In the genomic region with DNA sequence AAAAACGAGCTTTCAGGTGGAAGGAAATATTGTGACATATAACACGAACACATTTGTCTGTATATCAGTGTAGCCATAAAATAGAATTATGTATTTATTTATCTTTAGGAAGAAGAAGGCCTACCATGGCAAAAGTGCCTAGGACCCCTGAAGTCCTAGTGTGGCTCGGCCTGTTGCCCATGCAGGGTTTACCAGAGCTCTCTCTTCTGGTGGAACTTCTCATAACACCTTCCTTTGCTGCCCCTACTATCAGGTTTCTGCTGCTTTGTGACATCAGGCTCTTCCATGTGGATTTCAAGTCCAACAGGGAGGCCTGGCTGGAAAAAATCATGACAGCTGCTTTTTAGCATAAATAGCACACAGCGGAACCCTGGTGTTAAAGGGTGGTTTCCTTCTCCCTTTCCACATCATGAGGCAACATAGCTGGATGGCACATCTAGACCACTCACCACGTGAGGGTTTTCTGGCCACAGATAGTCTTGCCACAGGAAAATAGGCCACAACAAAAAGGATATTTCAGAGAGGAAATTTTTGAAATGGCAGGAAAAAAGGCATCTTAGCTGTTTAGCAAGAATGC, we compare ENCODE assay signal across 22 cellular contexts. TPM values are rescaled to one million over a fixed set of nuclear protein-coding genes. Genes with fewer than 3 reads are reported as not detected.
DNase-seq lines count a peak whose midpoint lies in the region; ATAC-seq and TF ChIP-seq lines count a peak whose summit lies in the region.
"Had no signal": no experiment of that assay in that cellular context is flagged by ENCODE, and none has a peak within 500 bp of the region (broad histone marks: within the 10 kb centered on the region; RNA-seq: fewer than 3 reads in every experiment).

No MANE protein-coding gene starts in this region.

- intact Hi-C loops in left lung (cut with DNase I), result no loop called here

- H3K9me3 ChIP-seq in left lung, result no peaks in the 10 kb centered on the region
- H3K9me3 ChIP-seq: BE2C, breast epithelium, esophagus muscularis mucosa, spleen, thyroid gland had no signal

- ATAC-seq in left lung, result peak; percentile 54
- ATAC-seq: activated T-cell treated with anti-CD3 and anti-CD28 coated beads, Interleukin-2, amount 50 U/mL, for 72 hours; HCT116 had no signal

- peak; percentile 55 for DNase-seq in DMS 273 (lab: John Stamatoyannopoulos, UW; ENCODE audit: unreplicated experiment)
- DNase-seq in DMS 273 treated with DMSO at 0.1 percent for 48 hours (lab: John Stamatoyannopoulos, UW), result no peak
- DNase-seq in LHCN-M2 (ENCODE audit: low read depth), result peak; percentile 55
- DNase-seq in left lung, result no peak
- peak; percentile 7 for DNase-seq in putamen (ENCODE audit: low spot score)
- DNase-seq in glomerular visceral epithelial cell (ENCODE audit: extremely low spot score), result no peak
- DNase-seq in SIG-M5 (lab: John Stamatoyannopoulos, UW), result no peak
- no peak for DNase-seq in HT-29 (ENCODE audit: low spot score)
- DNase-seq: activated T-cell treated with anti-CD3 and anti-CD28 coated beads, Interleukin-2, amount 50 U/mL, for 72 hours; BE2C; DMS153; dorsolateral prefrontal cortex; mesendoderm; NCI-H1436 treated with DMSO at 0.1 percent for 48 hours; NK-92 treated with Interleukin-12 subunit alpha and Interleukin-12 subunit beta, amount 100 ng/mL, for 24 hours; spleen; thyroid gland had no signal

- no peak for TF ChIP-seq CTCF in left lung (IDR thresholded peaks at IDR 0.05)

- no peaks in the 10 kb centered on the region for H3K36me3 ChIP-seq in left lung
- H3K36me3 ChIP-seq: BE2C, breast epithelium, esophagus muscularis mucosa, spleen, thyroid gland had no signal

- peaks cover 0 to 23% of the 10 kb centered on the region in 2 donors for H3K4me1 ChIP-seq in left lung
- H3K4me1 ChIP-seq: BE2C, breast epithelium, thyroid gland had no signal

- no peaks in the 10 kb centered on the region for H3K27me3 ChIP-seq in left lung
- H3K27me3 ChIP-seq: BE2C, breast epithelium, dorsolateral prefrontal cortex, esophagus muscularis mucosa, spleen, thyroid gland had no signal

- H3K27ac ChIP-seq in left lung, result peak overlapping the region in 1 of 2 donors; percentile 74
- H3K27ac ChIP-seq: 22Rv1, thyroid gland had no signal

- no peak overlapping the region for H3K4me3 ChIP-seq in left lung
- H3K4me3 ChIP-seq: breast epithelium, dorsolateral prefrontal cortex, esophagus muscularis mucosa, spleen, thyroid gland had no signal

RNA-seq across cellular contexts. Expression of a gene that starts 44.8 kb away (rescaled TPM):
- total RNA-seq in LHCN-M2 (2014; rRNA removed) (41.3 and 45.6 TPM in 2 replicates), left lung (10 to 100 TPM; 17.0 to 19.3 TPM)
- 14.8 TPM for polyA plus RNA-seq in LHCN-M2 (2012)
- 28.3 and 31.5 TPM in 2 replicates for total RNA-seq in HT-29 (2014; rRNA removed; shearing (Covaris generic))

RNA-seq across cellular contexts. Expression of a gene that starts 56.5 kb away (rescaled TPM):
- 0.13 and 0.46 TPM in 2 replicates for total RNA-seq in LHCN-M2 (2014; rRNA removed)
- 1.8 TPM for polyA plus RNA-seq in LHCN-M2 (2012)
- 10 to 100 TPM; 11.6 to 14.2 TPM for total RNA-seq in left lung
- 3.7 and 5.6 TPM in 2 replicates for total RNA-seq in HT-29 (2014; rRNA removed; shearing (Covaris generic))
- total RNA-seq: HT1080 had no signal

Comparison
In these comparisons a context has a peak if more than half of its experiments do, and no peak if none do; other contexts are left out.
1. DNase-seq: peak in DMS 273 (single experiment), LHCN-M2 (single experiment) and putamen (single experiment); none in DMS 273 treated with DMSO at 0.1 percent for 48 hours (single experiment), left lung (0 of 2), glomerular visceral epithelial cell (single experiment), SIG-M5 (single experiment) and HT-29 (single experiment).